ENCODE assay signal across 1 cellular context in genomic region chr6:52609968-52610367, GRCh38.
TF ChIP-seq lines count a peak whose summit lies in the region.

No MANE protein-coding gene starts in this region.

TF ChIP-seq in SK-N-SH, 30 proteins besides CTCF, POLR2A, EP300 and RAD21 (continued from another document):
- no peak for TF ChIP-seq ZBTB33 (IDR thresholded peaks at IDR 0.05; ENCODE audit: borderline replicate concordance, low read depth)
- TF ChIP-seq ELF1 (IDR thresholded peaks at IDR 0.05) = no peak
- TF ChIP-seq FOXM1 (IDR thresholded peaks at IDR 0.05; ENCODE audit: low read depth) = no peak
